1 cellular context compared by ENCODE assay signal in genomic region chr6:37258716-37259115, GRCh38.
TF ChIP-seq lines count a peak whose summit lies in the region.

No MANE protein-coding gene starts in this region.

TF ChIP-seq in SK-N-SH treated with all-trans-retinoic acid at 6 μM for 48 hours, 23 proteins besides CTCF, POLR2A, EP300 and RAD21 (continued from another document):
- TF ChIP-seq PATZ1 (CRISPR knock-in tag; IDR thresholded peaks at IDR 0.05; ENCODE audit: borderline replicate concordance): no peak
- TF ChIP-seq CREB5 (CRISPR knock-in tag; IDR thresholded peaks at IDR 0.05; ENCODE audit: low read depth): no peak
- no peak for TF ChIP-seq ZFP30 (CRISPR knock-in tag; IDR thresholded peaks at IDR 0.05)
- no peak for TF ChIP-seq ZNF70 (CRISPR knock-in tag; IDR thresholded peaks at IDR 0.05)
- no peak for TF ChIP-seq GLIS3 (CRISPR knock-in tag; IDR thresholded peaks at IDR 0.05)
- TF ChIP-seq ZFP3 (CRISPR knock-in tag; IDR thresholded peaks at IDR 0.05): no peak
- TF ChIP-seq ARNTL (CRISPR knock-in tag; IDR thresholded peaks at IDR 0.05; ENCODE audit: borderline replicate concordance, low read depth): no peak
- no peak for TF ChIP-seq PPARA (CRISPR knock-in tag; IDR thresholded peaks at IDR 0.05; ENCODE audit: borderline replicate concordance)
- TF ChIP-seq OSR1 (CRISPR knock-in tag; IDR thresholded peaks at IDR 0.05): no peak
- TF ChIP-seq ZNF565 (CRISPR knock-in tag; conservative IDR thresholded peaks at IDR 0.05; ENCODE audit: low read depth): no peak
- no peak for TF ChIP-seq RARB (CRISPR knock-in tag; IDR thresholded peaks at IDR 0.05)
- no peak for TF ChIP-seq CSRNP3 (CRISPR knock-in tag; IDR thresholded peaks at IDR 0.05)
- no peak for TF ChIP-seq SNAI2 (CRISPR knock-in tag; IDR thresholded peaks at IDR 0.05)
